8 cellular contexts compared by ENCODE assay signal in genomic region chr7:148527717-148528168, GRCh38.
DNase-seq lines count a peak whose midpoint lies in the region; ATAC-seq and TF ChIP-seq lines count a peak whose summit lies in the region.

No MANE protein-coding gene starts in this region.

- H3K4me1 Mint-ChIP-seq in chondrocyte (ENCODE audit: low read depth): no peaks in the 10 kb centered on the region
- H3K4me1 Mint-ChIP-seq in memory B cell: peaks cover 4% of the 10 kb centered on the region

- no peaks in the 10 kb centered on the region for H3K36me3 Mint-ChIP-seq in chondrocyte (ENCODE audit: low read depth)
- H3K36me3 Mint-ChIP-seq in memory B cell: no peaks in the 10 kb centered on the region

- peak; percentile 78 for DNase-seq in AG20443 (ENCODE audit: low spot score)
- peak; percentile 80 for DNase-seq in NCI-H2029 treated with DMSO at 0.1 percent for 48 hours (lab: John Stamatoyannopoulos, UW)
- peak; percentile 59 to 83 (median 64) for DNase-seq in activated CD4-positive, CD25-positive, alpha-beta regulatory T cell (lab: John Stamatoyannopoulos, UW)
- DNase-seq in chondrocyte (ENCODE audit: low spot score): no peak
- peak; percentile 78 to 85 for DNase-seq in memory B cell (ENCODE audit: low spot score in 2 of 2)
- peak; percentile 59 to 65 for DNase-seq in stimulated activated CD8-positive, alpha-beta memory T cell treated with anti-CD3 and anti-CD28 coated beads, Interleukin-4, amount 100 ng/mL, for 4 hours (ENCODE audit: low read depth in 2 of 2, low spot score in 1 of 2)

- H3K27me3 Mint-ChIP-seq in chondrocyte (ENCODE audit: low read depth): peaks cover 25% of the 10 kb centered on the region
- H3K27me3 Mint-ChIP-seq in memory B cell: peaks cover 1% of the 10 kb centered on the region

- H3K4me3 Mint-ChIP-seq in chondrocyte (ENCODE audit: unreplicated experiment) (no peak overlapping the region), memory B cell (no peak overlapping the region)

- TF ChIP-seq CTCF in chondrocyte (IDR thresholded peaks at IDR 0.05): peak; percentile 86

- no peak overlapping the region for H3K27ac Mint-ChIP-seq in chondrocyte (ENCODE audit: unreplicated experiment)
- H3K27ac Mint-ChIP-seq in memory B cell: no peak overlapping the region

- ATAC-seq in GM18858 (IDR thresholded peaks at IDR 0.05; ENCODE audit: unreplicated experiment) (peak; percentile 97), HG03039 (IDR thresholded peaks at IDR 0.05; ENCODE audit: unreplicated experiment) (peak; percentile 94), memory B cell (ENCODE audit: low read depth) (peak; percentile 98)

- H3K9me3 Mint-ChIP-seq in chondrocyte (ENCODE audit: low read depth) (no peaks in the 10 kb centered on the region), memory B cell (no peaks in the 10 kb centered on the region)
